Comparison of ENCODE assay signal across 19 cellular contexts in the genomic region with DNA sequence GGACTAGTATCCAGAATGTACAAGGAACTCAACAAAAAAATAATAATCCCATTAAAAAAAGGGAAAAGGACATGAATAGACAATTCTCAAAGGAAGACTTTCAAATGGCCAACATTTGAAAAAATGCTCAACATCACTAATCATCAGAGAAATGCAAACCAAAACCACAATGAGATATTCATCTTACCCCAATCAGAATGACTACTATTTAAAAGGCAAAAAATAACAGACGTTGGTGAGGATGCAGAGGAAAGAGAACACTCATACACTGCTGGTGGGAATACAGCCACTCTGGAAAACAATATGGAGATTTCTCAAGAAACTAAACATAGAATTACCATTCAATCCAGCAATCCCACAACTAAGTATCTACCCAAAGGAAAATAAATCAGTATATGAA.
DNase-seq lines count a peak whose midpoint lies in the region; ATAC-seq, FAIRE-seq and TF ChIP-seq lines count a peak whose summit lies in the region.
"Had no signal": no experiment of that assay in that cellular context is flagged by ENCODE, and none has a peak within 500 bp of the region (broad histone marks: within the 10 kb centered on the region; RNA-seq: fewer than 3 reads in every experiment).

No MANE protein-coding gene starts in this region.

- H2AFZ ChIP-seq in mammary epithelial cell (ENCODE audit: low read depth, low read length) (no peak overlapping the region), astrocyte (ENCODE audit: low read depth, low read length) (no peak overlapping the region), mesenchymal stem cell (ENCODE audit: low read depth, low read length) (no peak overlapping the region)
- H2AFZ ChIP-seq: GM23338 had no signal

- H3K9ac ChIP-seq in mammary epithelial cell (ENCODE audit: insufficient read depth, low read length) (no peak overlapping the region), astrocyte (ENCODE audit: low read length) (no peak overlapping the region), mesenchymal stem cell (ENCODE audit: low read length) (no peak overlapping the region)

- H4K20me1 ChIP-seq in mammary epithelial cell (ENCODE audit: insufficient read depth, low read length): no peaks in the 10 kb centered on the region
- no peaks in the 10 kb centered on the region for H4K20me1 ChIP-seq in astrocyte (ENCODE audit: insufficient read depth, low read length)

- DNase-seq in mammary epithelial cell (peak; percentile 33), MCF 10A (ENCODE audit: unreplicated experiment) (no peak), astrocyte (ENCODE audit: low read depth) (peak; percentile 12), mesenchymal stem cell (peak; percentile 5), SHP77 (lab: John Stamatoyannopoulos, UW) (no peak)
- no peak for DNase-seq in activated CD4-positive, alpha-beta T cell treated with anti-CD3 and anti-CD28 coated beads for 36 hours
- DNase-seq: AML-193; Caco-2; CD4-positive, alpha-beta T cell; GF-D8; HCEC 1CT had no signal

- H3K4me3 ChIP-seq in mammary epithelial cell (replicated peaks in 1 of 3; ENCODE audit: insufficient read depth in 1 of 3, low read depth in 2 of 3, low read length in 3 of 3) (no peak overlapping the region), astrocyte (ENCODE audit: insufficient read depth, low read depth, low read length) (no peak overlapping the region), mesenchymal stem cell (ENCODE audit: insufficient read depth in 1 of 2, low read depth in 1 of 2, low read length in 2 of 2) (no peak overlapping the region)
- H3K4me3 ChIP-seq: A549, GM12878, GM23338 had no signal

- dilution Hi-C loops in mammary epithelial cell (cut with HindIII; ENCODE audit: low sequenced_read_pairs): no loop called here

- CTCF ChIA-PET in mammary epithelial cell (lab: Charles Lee; ENCODE audit: low non-redundant PET) (no interaction called here), MCF 10A (lab: Yijun Ruan, JAX) (no interaction called here)
- CTCF ChIA-PET in activated CD4-positive, alpha-beta T cell treated with anti-CD3 and anti-CD28 coated beads for 36 hours (lab: Charles Lee): no interaction called here

- H3K4me2 ChIP-seq in mammary epithelial cell (ENCODE audit: insufficient read depth, low read depth, low read length) (no peak overlapping the region), astrocyte (ENCODE audit: low read length) (no peak overlapping the region), mesenchymal stem cell (ENCODE audit: low read length, poor library complexity, severe bottlenecking) (no peak overlapping the region)
- H3K4me2 ChIP-seq: A549, GM23338 had no signal

- H3K14ac ChIP-seq in mesenchymal stem cell (ENCODE audit: low read length in 2 of 2): no peak overlapping the region

- no peak overlapping the region for H3K27ac ChIP-seq in mammary epithelial cell (ENCODE audit: insufficient read depth, low read depth, low read length)
- H3K27ac ChIP-seq in astrocyte (ENCODE audit: low read depth, low read length): no peak overlapping the region
- no peak overlapping the region for H3K27ac ChIP-seq in mesenchymal stem cell (ENCODE audit: low read length, poor library complexity, severe bottlenecking)
- H3K27ac ChIP-seq: 22Rv1, A549, C4-2B had no signal

- H3K36me3 Mint-ChIP-seq in MCF 10A (ENCODE audit: insufficient read depth, unreplicated experiment): no peaks in the 10 kb centered on the region
- H3K36me3 Mint-ChIP-seq in astrocyte (ENCODE audit: low read depth, unreplicated experiment): peaks cover 1% of the 10 kb centered on the region
- H3K36me3 Mint-ChIP-seq in activated CD4-positive, alpha-beta T cell treated with anti-CD3 and anti-CD28 coated beads for 36 hours (ENCODE audit: low read depth): peaks cover 2% of the 10 kb centered on the region

- H3K36me3 ChIP-seq in mammary epithelial cell (ENCODE audit: insufficient read depth, low read length) (no peaks in the 10 kb centered on the region), astrocyte (ENCODE audit: insufficient read depth, low read length) (no peaks in the 10 kb centered on the region), mesenchymal stem cell (ENCODE audit: control insufficient read depth in 1 of 2, insufficient read depth in 2 of 2, low read depth in 1 of 2, low read length in 2 of 2) (no peaks in the 10 kb centered on the region)

- H2BK5ac ChIP-seq in mesenchymal stem cell (ENCODE audit: low read depth, low read length, poor library complexity, severe bottlenecking): no peak overlapping the region

- H3K79me2 ChIP-seq in mammary epithelial cell (ENCODE audit: insufficient read depth, low read length) (no peaks in the 10 kb centered on the region), astrocyte (ENCODE audit: insufficient read depth, low read length) (no peaks in the 10 kb centered on the region)

- H3K9me3 ChIP-seq in mammary epithelial cell (replicated peaks; ENCODE audit: insufficient read depth, low read length): no peaks in the 10 kb centered on the region
- H3K9me3 ChIP-seq in astrocyte (ENCODE audit: insufficient read depth, low read depth, low read length): no peaks in the 10 kb centered on the region
- peaks cover 28% of the 10 kb centered on the region for H3K9me3 ChIP-seq in mesenchymal stem cell (ENCODE audit: control insufficient read depth, low read length)
- H3K9me3 ChIP-seq: A549 had no signal

- BruUV-seq in mammary epithelial cell (replicated peaks; lab: Mats Ljungman, UMichigan): no TSS peak
- BruUV-seq in MCF 10A (replicated peaks; lab: Mats Ljungman, UMichigan): no TSS peak

- H3K9me3 Mint-ChIP-seq in MCF 10A (ENCODE audit: unreplicated experiment) (peaks cover 37% of the 10 kb centered on the region), astrocyte (ENCODE audit: unreplicated experiment) (peaks cover 19% of the 10 kb centered on the region)
- H3K9me3 Mint-ChIP-seq in activated CD4-positive, alpha-beta T cell treated with anti-CD3 and anti-CD28 coated beads for 36 hours (ENCODE audit: low read depth): peaks cover 14% of the 10 kb centered on the region

- H2BK15ac ChIP-seq in mesenchymal stem cell (ENCODE audit: low read depth, poor library complexity, severe bottlenecking): no peak overlapping the region

- no peak overlapping the region for H3K18ac ChIP-seq in mesenchymal stem cell (ENCODE audit: low read depth in 1 of 2, low read length in 2 of 2)

- H3K23ac ChIP-seq in mesenchymal stem cell (ENCODE audit: low read length in 2 of 2): no peak overlapping the region

- intact Hi-C loops in mammary epithelial cell (cut with micrococcal nuclease): no loop called here
- intact Hi-C loops in MCF 10A (cut with micrococcal nuclease): no loop called here
- intact Hi-C loops in activated CD4-positive, alpha-beta T cell treated with anti-CD3 and anti-CD28 coated beads for 36 hours (cut with DNase I, micrococcal nuclease): no loop called here

- H3K4me3 Mint-ChIP-seq in MCF 10A (ENCODE audit: unreplicated experiment) (no peak overlapping the region), astrocyte (ENCODE audit: unreplicated experiment) (no peak overlapping the region)
- H3K4me3 Mint-ChIP-seq in activated CD4-positive, alpha-beta T cell treated with anti-CD3 and anti-CD28 coated beads for 36 hours: no peak overlapping the region
- H3K4me3 Mint-ChIP-seq: CD4-positive, alpha-beta T cell; GM23338 had no signal

- no peak for FAIRE-seq in astrocyte (lab: Jason Lieb, UNC)
- FAIRE-seq: A549, D721Med, GM12878, H54 had no signal

- H2BK120ac ChIP-seq in mesenchymal stem cell (ENCODE audit: low read depth, low read length): no peak overlapping the region

- H3K27me3 Mint-ChIP-seq in MCF 10A (ENCODE audit: insufficient read depth, unreplicated experiment) (no peaks in the 10 kb centered on the region), astrocyte (ENCODE audit: low read depth, unreplicated experiment) (no peaks in the 10 kb centered on the region)
- peaks cover 6% of the 10 kb centered on the region for H3K27me3 Mint-ChIP-seq in activated CD4-positive, alpha-beta T cell treated with anti-CD3 and anti-CD28 coated beads for 36 hours
- H3K27me3 Mint-ChIP-seq: CD4-positive, alpha-beta T cell had no signal

- H3K79me1 ChIP-seq in mesenchymal stem cell (replicated peaks; ENCODE audit: low read length, poor library complexity, severe bottlenecking): no peaks in the 10 kb centered on the region

- POLR2A ChIA-PET in MCF 10A (lab: Yijun Ruan, JAX): no interaction called here
- POLR2A ChIA-PET in activated CD4-positive, alpha-beta T cell treated with anti-CD3 and anti-CD28 coated beads for 36 hours (lab: Charles Lee): no interaction called here

- no peaks in the 10 kb centered on the region for H3K4me1 ChIP-seq in mammary epithelial cell (ENCODE audit: insufficient read depth, low read length)
- H3K4me1 ChIP-seq in astrocyte (ENCODE audit: insufficient read depth, low read length): no peaks in the 10 kb centered on the region
- no peaks in the 10 kb centered on the region for H3K4me1 ChIP-seq in mesenchymal stem cell (ENCODE audit: control insufficient read depth, insufficient read depth, low read depth, low read length)
- H3K4me1 ChIP-seq: A549, Caco-2 had no signal

- ATAC-seq in activated CD4-positive, alpha-beta T cell treated with anti-CD3 and anti-CD28 coated beads for 36 hours: no peak
- ATAC-seq in GM18505 (IDR thresholded peaks at IDR 0.05; ENCODE audit: unreplicated experiment): no peak
- ATAC-seq: A549, GM12878, GM23338 had no signal

- in situ Hi-C loops in mammary epithelial cell (cut with MboI; ENCODE audit: low sequenced_read_pairs in 2 of 2): loop anchor here (10.0 to 25.0 kb wide), 2 partner anchors 323 to 570 kb away; no protein-coding TSS in a partner anchor

- H2BK12ac ChIP-seq in mesenchymal stem cell (ENCODE audit: low read length in 2 of 2): no peak overlapping the region

- H4K91ac ChIP-seq in mesenchymal stem cell (ENCODE audit: low read length): no peak overlapping the region

- no peak overlapping the region for H3K4ac ChIP-seq in mesenchymal stem cell (ENCODE audit: low read depth in 1 of 2, low read length in 2 of 2)

- H3K27me3 ChIP-seq in mammary epithelial cell (ENCODE audit: insufficient read depth, low read length) (no peaks in the 10 kb centered on the region), astrocyte (ENCODE audit: insufficient read depth, low read length) (no peaks in the 10 kb centered on the region), mesenchymal stem cell (ENCODE audit: control insufficient read depth in 1 of 2, insufficient read depth in 1 of 2, low read length in 2 of 2) (peaks cover 0 to 9% of the 10 kb centered on the region in 2 experiments)

- H2AK5ac ChIP-seq in mesenchymal stem cell (ENCODE audit: low read length, severe bottlenecking): no peak overlapping the region

- no peaks in the 10 kb centered on the region for H3K4me1 Mint-ChIP-seq in MCF 10A (ENCODE audit: insufficient read depth, unreplicated experiment)
- no peaks in the 10 kb centered on the region for H3K4me1 Mint-ChIP-seq in astrocyte (ENCODE audit: low read depth, unreplicated experiment)
- no peaks in the 10 kb centered on the region for H3K4me1 Mint-ChIP-seq in activated CD4-positive, alpha-beta T cell treated with anti-CD3 and anti-CD28 coated beads for 36 hours

- no peak overlapping the region for H4K8ac ChIP-seq in mesenchymal stem cell (ENCODE audit: low read length)

- no peak overlapping the region for H3K27ac Mint-ChIP-seq in MCF 10A (ENCODE audit: low read depth, unreplicated experiment)
- no peak overlapping the region for H3K27ac Mint-ChIP-seq in astrocyte (ENCODE audit: unreplicated experiment)
- H3K27ac Mint-ChIP-seq in activated CD4-positive, alpha-beta T cell treated with anti-CD3 and anti-CD28 coated beads for 36 hours: no peak overlapping the region
- H3K27ac Mint-ChIP-seq: CD4-positive, alpha-beta T cell; GM23338 had no signal

- no peak for TF ChIP-seq POLR2A in GM18505 (IDR thresholded peaks at IDR 0.05; ENCODE audit: borderline replicate concordance, extremely low read depth, insufficient read depth, insufficient read length)

- TF ChIP-seq CTCF in mammary epithelial cell (conservative IDR thresholded peaks at IDR 0.05 in 1 of 2, IDR thresholded peaks at IDR 0.05 in 1 of 2; ENCODE audit: extremely low read depth in 1 of 2, insufficient read depth in 1 of 2, low read depth in 1 of 2, low read length in 2 of 2) (no peak), MCF 10A (IDR thresholded peaks at IDR 0.05; ENCODE audit: unreplicated experiment) (no peak), astrocyte (IDR thresholded peaks at IDR 0.05; ENCODE audit: insufficient read depth, low read depth, low read length) (no peak)

- 36% methylated on average over 1 of the region's 1 CpG for WGBS in mammary epithelial cell (ENCODE audit: low coverage, missing lambda C conversion rate)
- no CpG with 5 or more reads among the region's 1 CpG for WGBS in mesenchymal stem cell

Comparison
In these comparisons a context has a peak if more than half of its experiments do, and no peak if none do; other contexts are left out.
1. DNase-seq: peak in mammary epithelial cell (single experiment), astrocyte (single experiment) and mesenchymal stem cell (single experiment); none in MCF 10A (single experiment), activated CD4-positive, alpha-beta T cell treated with anti-CD3 and anti-CD28 coated beads for 36 hours (single experiment) and SHP77 (0 of 2).